ENCODE assay signal across 14 cellular contexts in the genomic region with DNA sequence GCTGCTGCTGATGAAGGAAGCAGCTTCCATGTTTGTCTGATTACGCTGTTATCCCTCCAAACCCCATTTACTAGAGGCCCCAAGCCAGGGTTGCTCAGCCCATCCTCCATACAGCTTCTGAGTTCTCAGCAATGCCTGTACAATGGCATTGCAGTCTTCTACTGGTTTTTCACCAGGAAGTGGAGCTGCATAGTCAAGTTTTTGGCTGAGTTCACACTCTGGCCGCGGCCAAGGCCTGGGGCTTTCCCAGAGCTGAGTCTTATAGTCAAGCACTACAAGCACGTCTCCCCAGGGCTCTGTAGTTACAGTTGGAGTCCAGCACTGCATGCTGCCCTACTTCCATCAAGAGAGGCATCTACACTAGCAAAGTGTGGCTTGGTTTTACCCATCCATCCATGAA.
A peak's percentile ranks its signal among the peaks of the same experiment; 100 is the strongest.
DNase-seq lines count a peak whose midpoint lies in the region; ATAC-seq and TF ChIP-seq lines count a peak whose summit lies in the region.
"Had no signal": no experiment of that assay in that cellular context is flagged by ENCODE, and none has a peak within 500 bp of the region (broad histone marks: within the 10 kb centered on the region; RNA-seq: fewer than 3 reads in every experiment).

No MANE protein-coding gene starts in this region.

- in situ Hi-C loops in GM13977 (cut with MboI; ENCODE audit: low pct_unique_long_range_greater_than_20kb, low sequenced_read_pairs, unreplicated experiment): no loop called here

- ATAC-seq in GM19397 (IDR thresholded peaks at IDR 0.05; ENCODE audit: unreplicated experiment): peak; percentile 76
- peak; percentile 95 for ATAC-seq in HG02852 (IDR thresholded peaks at IDR 0.05; ENCODE audit: unreplicated experiment)
- ATAC-seq in HG03565 (IDR thresholded peaks at IDR 0.05; ENCODE audit: unreplicated experiment): peak; percentile 83
- ATAC-seq in SK-N-SH treated with all-trans-retinoic acid at 6 μM for 48 hours: no peak
- ATAC-seq in GM21515 (IDR thresholded peaks at IDR 0.05; ENCODE audit: unreplicated experiment): no peak
- no peak for ATAC-seq in HG03139 (IDR thresholded peaks at IDR 0.05; ENCODE audit: unreplicated experiment)

- no peak for TF ChIP-seq CTCF in GM13977 (IDR thresholded peaks at IDR 0.05; ENCODE audit: extremely low read depth, insufficient read depth, missing control alignments)

- peak; percentile 15 for DNase-seq in GM13977 (ENCODE audit: low spot score)
- DNase-seq in CD1c-positive myeloid dendritic cell (ENCODE audit: extremely low spot score): no peak
- DNase-seq: adrenal gland, DMS 273 treated with DMSO at 0.1 percent for 48 hours, KBM-7, NCI-H187 treated with DMSO at 0.1 percent for 48 hours, occipital lobe, SK-N-SH had no signal

TF ChIP-seq in SK-N-SH treated with all-trans-retinoic acid at 6 μM for 48 hours, 23 proteins besides CTCF, POLR2A, EP300 and RAD21:
- no peak for TF ChIP-seq RARB (CRISPR knock-in tag; IDR thresholded peaks at IDR 0.05)
- no peak for TF ChIP-seq TOX (CRISPR knock-in tag; IDR thresholded peaks at IDR 0.05; ENCODE audit: borderline replicate concordance)

Comparison
In these comparisons a context has a peak if more than half of its experiments do, and no peak if none do; other contexts are left out.
1. ATAC-seq: peak in GM19397 (single experiment), HG02852 (single experiment) and HG03565 (single experiment); none in SK-N-SH treated with all-trans-retinoic acid at 6 μM for 48 hours (single experiment), GM21515 (single experiment) and HG03139 (single experiment).